Comparison of ENCODE assay signal across 16 cellular contexts in genomic region chr1:229158317-229159294, GRCh38.
DNase-seq lines count a peak whose midpoint lies in the region; ATAC-seq and TF ChIP-seq lines count a peak whose summit lies in the region.
"Had no signal": no experiment of that assay in that cellular context is flagged by ENCODE, and none has a peak within 500 bp of the region (broad histone marks: within the 10 kb centered on the region; RNA-seq: fewer than 3 reads in every experiment).

No MANE protein-coding gene starts in this region.

- no peaks in the 10 kb centered on the region for H3K9me3 ChIP-seq in psoas muscle

- DNase-seq in GDM1 (lab: John Stamatoyannopoulos, UW): peak; percentile 22
- peak; percentile 49 for DNase-seq in RPMI8226
- DNase-seq in left ventricle myocardium superior: no peak
- no peak for DNase-seq in psoas muscle
- no peak for DNase-seq in activated CD8-positive, alpha-beta memory T cell treated with anti-CD3 and anti-CD28 coated beads for 24 hours
- no peak for DNase-seq in foreskin melanocyte
- DNase-seq in NCI-H1436 (lab: John Stamatoyannopoulos, UW): no peak
- DNase-seq: activated effector memory CD4-positive, alpha-beta T cell treated with anti-CD3 and anti-CD28 coated beads, Interleukin-2, amount 50 U/mL, for 16 hours; DMS53; effector memory CD4-positive, alpha-beta T cell; foreskin keratinocyte; NCI-H2227 treated with DMSO at 0.1 percent for 48 hours; T-helper 9 cell had no signal

- H3K27ac ChIP-seq in psoas muscle: no peak overlapping the region
- H3K27ac ChIP-seq: foreskin keratinocyte, neural progenitor cell had no signal

- H3K4me1 ChIP-seq in psoas muscle: no peaks in the 10 kb centered on the region
- H3K4me1 ChIP-seq: foreskin keratinocyte had no signal

- ATAC-seq in left ventricle myocardium superior: peak; percentile 70
- ATAC-seq in psoas muscle: peak in 3 of 4 donors; percentile 37 to 43 (median 43)
- ATAC-seq in HG03196 (IDR thresholded peaks at IDR 0.05; ENCODE audit: unreplicated experiment): no peak
- ATAC-seq: foreskin keratinocyte, Panc1 had no signal

- no peaks in the 10 kb centered on the region for H3K36me3 ChIP-seq in psoas muscle (ENCODE audit: insufficient read depth in 1 of 2, low read depth in 1 of 2)
- H3K36me3 ChIP-seq: neural progenitor cell had no signal

- no peak for TF ChIP-seq CTCF in psoas muscle (IDR thresholded peaks at IDR 0.05)

- WGBS in psoas muscle, 3 donors: 76 to 79% (median 79%) methylated on average over 15 of the region's 15 CpGs

- H3K4me3 ChIP-seq in psoas muscle: no peak overlapping the region
- H3K4me3 ChIP-seq: neural progenitor cell had no signal

- intact Hi-C loops in left ventricle myocardium superior (cut with micrococcal nuclease) (no loop called here), psoas muscle (cut with DNase I) (loop anchor here (5.0 to 10.0 kb wide), 2 partner anchors 471 to 474 kb away; no protein-coding TSS in a partner anchor)

- H3K27me3 ChIP-seq in psoas muscle (ENCODE audit: insufficient read depth in 3 of 3, low read length in 2 of 3): no peaks in the 10 kb centered on the region
- H3K27me3 ChIP-seq: neural progenitor cell had no signal

Comparison
In these comparisons a context has a peak if more than half of its experiments do, and no peak if none do; other contexts are left out.
1. DNase-seq: peak in GDM1 (single experiment) and RPMI8226 (single experiment); none in left ventricle myocardium superior (single experiment), psoas muscle (0 of 2), activated CD8-positive, alpha-beta memory T cell treated with anti-CD3 and anti-CD28 coated beads for 24 hours (single experiment), foreskin melanocyte (single experiment) and NCI-H1436 (single experiment).